Comparison of ENCODE assay signal across 1 cellular context in genomic region chr14:99586054-99586760, GRCh38.
TF ChIP-seq lines count a peak whose summit lies in the region.

No MANE protein-coding gene starts in this region.

TF ChIP-seq in IMR-90, 13 proteins besides CTCF, POLR2A, EP300 and RAD21 (continued from another document):
- no peak for TF ChIP-seq USF2 (IDR thresholded peaks at IDR 0.05; ENCODE audit: low read depth, low read length)
- TF ChIP-seq MAZ (IDR thresholded peaks at IDR 0.05; ENCODE audit: borderline replicate concordance, low read depth, low read length): no peak
